Comparison of ENCODE assay signal across 29 cellular contexts in the genomic region with DNA sequence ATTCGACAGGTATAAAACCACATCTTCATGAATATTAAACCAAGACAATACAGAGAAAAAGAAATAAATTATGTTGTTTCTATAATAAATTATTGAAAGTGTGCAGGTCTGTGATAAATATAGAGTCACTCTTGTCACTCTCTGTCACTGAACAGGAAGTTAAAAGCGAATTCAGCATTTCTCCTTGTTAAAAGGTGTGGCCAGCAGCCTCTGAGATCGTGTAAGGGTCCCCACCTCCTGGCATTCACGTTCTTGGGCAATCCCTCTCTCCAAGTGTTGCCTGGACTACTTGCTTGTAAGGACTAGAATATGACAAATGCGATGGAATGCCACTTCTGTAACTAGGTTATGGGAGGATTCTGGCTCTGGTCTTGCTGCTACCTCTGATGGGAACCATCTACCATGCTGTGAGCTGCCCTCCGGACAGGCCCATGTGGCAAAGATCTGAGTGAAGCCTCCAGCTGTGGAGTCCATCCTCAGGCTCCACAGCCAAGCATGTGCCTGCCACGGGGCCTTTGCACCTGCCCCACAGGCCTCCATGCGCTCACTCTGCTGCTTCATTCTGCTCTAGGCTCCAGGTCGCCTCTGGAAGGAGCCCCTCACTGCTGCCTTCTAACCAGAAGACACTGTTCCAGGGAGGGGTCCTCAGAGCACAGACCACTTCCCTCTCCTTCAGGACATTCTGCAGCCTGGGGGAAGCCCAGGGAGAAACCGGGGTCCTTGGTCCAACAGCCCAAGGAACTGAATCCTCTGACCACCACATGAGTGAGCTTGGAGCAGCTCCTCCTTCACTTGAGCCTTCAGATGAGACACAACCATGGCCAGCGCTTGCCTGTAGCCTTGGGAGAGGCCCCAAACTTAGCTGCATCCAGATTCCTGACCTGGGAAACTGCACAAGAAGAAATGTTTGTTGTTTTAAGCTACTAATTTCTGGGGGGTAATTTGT.
DNase-seq lines count a peak whose midpoint lies in the region; ATAC-seq and TF ChIP-seq lines count a peak whose summit lies in the region.
"Had no signal": no experiment of that assay in that cellular context is flagged by ENCODE, and none has a peak within 500 bp of the region (broad histone marks: within the 10 kb centered on the region; RNA-seq: fewer than 3 reads in every experiment).

No MANE protein-coding gene starts in this region.

- peak; percentile 6 for DNase-seq in activated T-cell treated with anti-CD3 and anti-CD28 coated beads, Interleukin-2, amount 50 U/mL, for 1 hour
- no peak for DNase-seq in activated T-cell treated with anti-CD3 and anti-CD28 coated beads for 4 hours
- peak; percentile 62 for DNase-seq in chondrocyte (ENCODE audit: low spot score)
- DNase-seq in osteocyte (ENCODE audit: extremely low spot score, unreplicated experiment): peak; percentile 75
- no peak for DNase-seq in activated CD8-positive, alpha-beta T cell treated with anti-CD3 and anti-CD28 coated beads, Interleukin-2, amount 10 ng/mL, durations not matched to agents 7 days and 5 days
- no peak for DNase-seq in DMS53 treated with DMSO at 0.1 percent for 48 hours (lab: John Stamatoyannopoulos, UW; ENCODE audit: unreplicated experiment)
- DNase-seq: activated CD4-positive, alpha-beta T cell treated with anti-CD3 and anti-CD28 coated beads for 48 hours; activated gamma-delta T cell treated with Interleukin-2 at 50 U/mL for 16 hours; brain microvascular endothelial cell; Calu3; effector CD8-positive, alpha-beta T cell; foreskin fibroblast; mammary epithelial cell; NCI-H1436; NCI-H2107; NCI-H774; nephron progenitor cell; SK-N-SH; stimulated activated CD4-positive, alpha-beta T cell treated with anti-CD3 and anti-CD28 coated beads, Interleukin-4, amount 100 ng/mL, for 4 hours; stimulated activated naive CD4-positive, alpha-beta T cell had no signal

- H3K36me3 ChIP-seq in KOPT-K1 (ENCODE audit: insufficient read depth, low read length): no peaks in the 10 kb centered on the region
- H3K36me3 ChIP-seq: brain microvascular endothelial cell, heart left ventricle, right lobe of liver, suprapubic skin had no signal

- H3K9me3 Mint-ChIP-seq in chondrocyte (ENCODE audit: low read depth) (peaks cover 11% of the 10 kb centered on the region), osteocyte (ENCODE audit: unreplicated experiment) (peaks cover 7% of the 10 kb centered on the region)
- H3K9me3 Mint-ChIP-seq in activated CD8-positive, alpha-beta T cell treated with anti-CD3 and anti-CD28 coated beads, Interleukin-2, amount 10 ng/mL, durations not matched to agents 7 days and 5 days (ENCODE audit: insufficient read depth): no peaks in the 10 kb centered on the region
- H3K9me3 Mint-ChIP-seq: T-helper 1 cell treated with Interleukin-12 subunit alpha and Interleukin-12 subunit beta and Interleukin-4 antibody, amounts not matched to agents 30 μg/mL and 1 μg/mL, for 36 hours had no signal

- peaks cover 6% of the 10 kb centered on the region for H3K9me3 ChIP-seq in KOPT-K1 (ENCODE audit: insufficient read depth, low read length, poor library complexity, severe bottlenecking)
- H3K9me3 ChIP-seq: right lobe of liver, SK-N-SH, suprapubic skin had no signal

- TF ChIP-seq CTCF in chondrocyte (IDR thresholded peaks at IDR 0.05) (no peak), osteocyte (IDR thresholded peaks at IDR 0.05) (no peak)

- CTCF ChIA-PET in activated CD8-positive, alpha-beta T cell treated with anti-CD3 and anti-CD28 coated beads, Interleukin-2, amount 10 ng/mL, durations not matched to agents 7 days and 5 days (lab: Charles Lee): no interaction called here

- POLR2A ChIA-PET in activated CD8-positive, alpha-beta T cell treated with anti-CD3 and anti-CD28 coated beads, Interleukin-2, amount 10 ng/mL, durations not matched to agents 7 days and 5 days (lab: Charles Lee): no interaction called here

- ATAC-seq in activated CD8-positive, alpha-beta T cell treated with anti-CD3 and anti-CD28 coated beads, Interleukin-2, amount 10 ng/mL, durations not matched to agents 7 days and 5 days: no peak
- ATAC-seq in HG03520 (IDR thresholded peaks at IDR 0.05; ENCODE audit: unreplicated experiment): no peak
- ATAC-seq: right lobe of liver had no signal

- H3K4me3 Mint-ChIP-seq in chondrocyte (ENCODE audit: unreplicated experiment) (no peak overlapping the region), osteocyte (ENCODE audit: unreplicated experiment) (no peak overlapping the region)
- no peak overlapping the region for H3K4me3 Mint-ChIP-seq in activated CD8-positive, alpha-beta T cell treated with anti-CD3 and anti-CD28 coated beads, Interleukin-2, amount 10 ng/mL, durations not matched to agents 7 days and 5 days
- H3K4me3 Mint-ChIP-seq: IgD-negative memory B cell; nephron progenitor cell; T-helper 1 cell treated with Interleukin-12 subunit alpha and Interleukin-12 subunit beta and Interleukin-4 antibody, amounts not matched to agents 30 μg/mL and 1 μg/mL, for 36 hours had no signal

- H3K27ac Mint-ChIP-seq in chondrocyte (ENCODE audit: unreplicated experiment) (no peak overlapping the region), osteocyte (ENCODE audit: unreplicated experiment) (no peak overlapping the region)
- H3K27ac Mint-ChIP-seq in activated CD8-positive, alpha-beta T cell treated with anti-CD3 and anti-CD28 coated beads, Interleukin-2, amount 10 ng/mL, durations not matched to agents 7 days and 5 days: no peak overlapping the region
- H3K27ac Mint-ChIP-seq: IgD-negative memory B cell; T-helper 1 cell treated with Interleukin-12 subunit alpha and Interleukin-12 subunit beta and Interleukin-4 antibody, amounts not matched to agents 30 μg/mL and 1 μg/mL, for 36 hours had no signal

- H3K36me3 Mint-ChIP-seq in chondrocyte (ENCODE audit: low read depth) (no peaks in the 10 kb centered on the region), osteocyte (ENCODE audit: unreplicated experiment) (no peaks in the 10 kb centered on the region)
- no peaks in the 10 kb centered on the region for H3K36me3 Mint-ChIP-seq in activated CD8-positive, alpha-beta T cell treated with anti-CD3 and anti-CD28 coated beads, Interleukin-2, amount 10 ng/mL, durations not matched to agents 7 days and 5 days (ENCODE audit: low read depth)
- H3K36me3 Mint-ChIP-seq: IgD-negative memory B cell had no signal

- H3K4me1 Mint-ChIP-seq in chondrocyte (ENCODE audit: low read depth) (no peaks in the 10 kb centered on the region), osteocyte (ENCODE audit: unreplicated experiment) (no peaks in the 10 kb centered on the region)
- H3K4me1 Mint-ChIP-seq in activated CD8-positive, alpha-beta T cell treated with anti-CD3 and anti-CD28 coated beads, Interleukin-2, amount 10 ng/mL, durations not matched to agents 7 days and 5 days (ENCODE audit: low read depth): peaks cover 11% of the 10 kb centered on the region
- H3K4me1 Mint-ChIP-seq: IgD-negative memory B cell had no signal

- peak overlapping the region; percentile 92 for H3K27ac ChIP-seq in KOPT-K1 (ENCODE audit: low read depth, low read length, poor library complexity, severe bottlenecking)
- H3K27ac ChIP-seq: brain microvascular endothelial cell, C4-2B, heart left ventricle, right lobe of liver, RWPE1, suprapubic skin had no signal

- peaks cover 19% of the 10 kb centered on the region for H3K27me3 Mint-ChIP-seq in chondrocyte (ENCODE audit: low read depth)
- H3K27me3 Mint-ChIP-seq in osteocyte (ENCODE audit: unreplicated experiment): no peaks in the 10 kb centered on the region
- peaks cover 5% of the 10 kb centered on the region for H3K27me3 Mint-ChIP-seq in activated CD8-positive, alpha-beta T cell treated with anti-CD3 and anti-CD28 coated beads, Interleukin-2, amount 10 ng/mL, durations not matched to agents 7 days and 5 days (ENCODE audit: low read depth)

Comparison
In these comparisons a context has a peak if more than half of its experiments do, and no peak if none do; other contexts are left out.
1. DNase-seq: peak in activated T-cell treated with anti-CD3 and anti-CD28 coated beads, Interleukin-2, amount 50 U/mL, for 1 hour (single experiment), chondrocyte (single experiment) and osteocyte (single experiment); none in activated T-cell treated with anti-CD3 and anti-CD28 coated beads for 4 hours (single experiment), activated CD8-positive, alpha-beta T cell treated with anti-CD3 and anti-CD28 coated beads, Interleukin-2, amount 10 ng/mL, durations not matched to agents 7 days and 5 days (single experiment) and DMS53 treated with DMSO at 0.1 percent for 48 hours (single experiment).